1 cellular context compared by ENCODE assay signal in the genomic region with DNA sequence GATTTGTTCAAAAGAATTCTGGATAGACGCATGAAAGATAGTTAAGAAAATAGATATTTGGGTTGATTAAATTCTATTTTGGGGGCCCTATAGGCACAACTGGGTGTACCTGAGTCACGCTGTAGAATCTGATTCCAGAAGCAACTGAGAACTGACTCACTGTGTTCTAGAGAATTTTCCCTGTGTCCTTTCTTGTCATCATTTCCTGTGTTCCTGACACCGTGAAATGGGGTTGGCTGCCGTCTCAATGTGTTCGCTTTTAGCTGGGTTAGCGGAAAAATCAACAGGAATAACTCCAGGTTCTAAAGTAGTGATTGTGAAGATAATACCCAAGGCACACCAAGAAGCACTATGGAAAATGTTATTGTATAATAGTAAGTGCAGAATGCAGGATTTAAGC.
TF ChIP-seq lines count a peak whose summit lies in the region.

No MANE protein-coding gene starts in this region.

TF ChIP-seq in GM23338, 12 proteins besides CTCF, POLR2A, EP300 and RAD21 (continued from another document):
- no peak for TF ChIP-seq NANOG (IDR thresholded peaks at IDR 0.05; ENCODE audit: borderline replicate concordance)
- no peak for TF ChIP-seq ZNF114 (CRISPR knock-in tag; IDR thresholded peaks at IDR 0.05)
- no peak for TF ChIP-seq CREB1 (CRISPR knock-in tag; IDR thresholded peaks at IDR 0.05; ENCODE audit: low read depth)
- TF ChIP-seq, protein P1, sequence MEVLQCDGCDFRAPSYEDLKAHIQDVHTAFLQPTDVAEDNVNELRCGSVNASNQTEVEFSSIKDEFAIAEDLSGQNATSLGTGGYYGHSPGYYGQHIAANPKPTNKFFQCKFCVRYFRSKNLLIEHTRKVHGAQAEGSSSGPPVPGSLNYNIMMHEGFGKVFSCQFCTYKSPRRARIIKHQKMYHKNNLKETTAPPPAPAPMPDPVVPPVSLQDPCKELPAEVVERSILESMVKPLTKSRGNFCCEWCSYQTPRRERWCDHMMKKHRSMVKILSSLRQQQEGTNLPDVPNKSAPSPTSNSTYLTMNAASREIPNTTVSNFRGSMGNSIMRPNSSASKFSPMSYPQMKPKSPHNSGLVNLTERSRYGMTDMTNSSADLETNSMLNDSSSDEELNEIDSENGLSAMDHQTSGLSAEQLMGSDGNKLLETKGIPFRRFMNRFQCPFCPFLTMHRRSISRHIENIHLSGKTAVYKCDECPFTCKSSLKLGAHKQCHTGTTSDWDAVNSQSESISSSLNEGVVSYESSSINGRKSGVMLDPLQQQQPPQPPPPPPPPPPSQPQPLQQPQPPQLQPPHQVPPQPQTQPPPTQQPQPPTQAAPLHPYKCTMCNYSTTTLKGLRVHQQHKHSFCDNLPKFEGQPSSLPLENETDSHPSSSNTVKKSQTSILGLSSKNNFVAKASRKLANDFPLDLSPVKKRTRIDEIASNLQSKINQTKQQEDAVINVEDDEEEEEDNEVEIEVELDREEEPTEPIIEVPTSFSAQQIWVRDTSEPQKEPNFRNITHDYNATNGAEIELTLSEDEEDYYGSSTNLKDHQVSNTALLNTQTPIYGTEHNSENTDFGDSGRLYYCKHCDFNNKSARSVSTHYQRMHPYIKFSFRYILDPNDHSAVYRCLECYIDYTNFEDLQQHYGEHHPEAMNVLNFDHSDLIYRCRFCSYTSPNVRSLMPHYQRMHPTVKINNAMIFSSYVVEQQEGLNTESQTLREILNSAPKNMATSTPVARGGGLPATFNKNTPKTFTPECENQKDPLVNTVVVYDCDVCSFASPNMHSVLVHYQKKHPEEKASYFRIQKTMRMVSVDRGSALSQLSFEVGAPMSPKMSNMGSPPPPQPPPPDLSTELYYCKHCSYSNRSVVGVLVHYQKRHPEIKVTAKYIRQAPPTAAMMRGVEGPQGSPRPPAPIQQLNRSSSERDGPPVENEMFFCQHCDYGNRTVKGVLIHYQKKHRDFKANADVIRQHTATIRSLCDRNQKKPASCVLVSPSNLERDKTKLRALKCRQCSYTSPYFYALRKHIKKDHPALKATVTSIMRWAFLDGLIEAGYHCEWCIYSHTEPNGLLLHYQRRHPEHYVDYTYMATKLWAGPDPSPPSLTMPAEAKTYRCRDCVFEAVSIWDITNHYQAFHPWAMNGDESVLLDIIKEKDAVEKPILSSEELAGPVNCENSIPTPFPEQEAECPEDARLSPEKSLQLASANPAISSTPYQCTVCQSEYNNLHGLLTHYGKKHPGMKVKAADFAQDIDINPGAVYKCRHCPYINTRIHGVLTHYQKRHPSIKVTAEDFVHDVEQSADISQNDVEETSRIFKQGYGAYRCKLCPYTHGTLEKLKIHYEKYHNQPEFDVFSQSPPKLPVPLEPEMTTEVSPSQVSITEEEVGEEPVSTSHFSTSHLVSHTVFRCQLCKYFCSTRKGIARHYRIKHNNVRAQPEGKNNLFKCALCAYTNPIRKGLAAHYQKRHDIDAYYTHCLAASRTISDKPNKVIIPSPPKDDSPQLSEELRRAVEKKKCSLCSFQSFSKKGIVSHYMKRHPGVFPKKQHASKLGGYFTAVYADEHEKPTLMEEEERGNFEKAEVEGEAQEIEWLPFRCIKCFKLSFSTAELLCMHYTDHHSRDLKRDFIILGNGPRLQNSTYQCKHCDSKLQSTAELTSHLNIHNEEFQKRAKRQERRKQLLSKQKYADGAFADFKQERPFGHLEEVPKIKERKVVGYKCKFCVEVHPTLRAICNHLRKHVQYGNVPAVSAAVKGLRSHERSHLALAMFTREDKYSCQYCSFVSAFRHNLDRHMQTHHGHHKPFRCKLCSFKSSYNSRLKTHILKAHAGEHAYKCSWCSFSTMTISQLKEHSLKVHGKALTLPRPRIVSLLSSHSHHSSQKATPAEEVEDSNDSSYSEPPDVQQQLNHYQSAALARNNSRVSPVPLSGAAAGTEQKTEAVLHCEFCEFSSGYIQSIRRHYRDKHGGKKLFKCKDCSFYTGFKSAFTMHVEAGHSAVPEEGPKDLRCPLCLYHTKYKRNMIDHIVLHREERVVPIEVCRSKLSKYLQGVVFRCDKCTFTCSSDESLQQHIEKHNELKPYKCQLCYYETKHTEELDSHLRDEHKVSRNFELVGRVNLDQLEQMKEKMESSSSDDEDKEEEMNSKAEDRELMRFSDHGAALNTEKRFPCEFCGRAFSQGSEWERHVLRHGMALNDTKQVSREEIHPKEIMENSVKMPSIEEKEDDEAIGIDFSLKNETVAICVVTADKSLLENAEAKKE (CRISPR knock-in tag; IDR thresholded peaks at IDR 0.05): no peak
- no peak for TF ChIP-seq ZNF331 (CRISPR knock-in tag; IDR thresholded peaks at IDR 0.05; ENCODE audit: low read depth)
- TF ChIP-seq EZH2 (IDR thresholded peaks at IDR 0.05; ENCODE audit: low read depth, unreplicated experiment): no peak
- TF ChIP-seq STAT1 (IDR thresholded peaks at IDR 0.05; ENCODE audit: unreplicated experiment): no peak
- TF ChIP-seq, protein P2, sequence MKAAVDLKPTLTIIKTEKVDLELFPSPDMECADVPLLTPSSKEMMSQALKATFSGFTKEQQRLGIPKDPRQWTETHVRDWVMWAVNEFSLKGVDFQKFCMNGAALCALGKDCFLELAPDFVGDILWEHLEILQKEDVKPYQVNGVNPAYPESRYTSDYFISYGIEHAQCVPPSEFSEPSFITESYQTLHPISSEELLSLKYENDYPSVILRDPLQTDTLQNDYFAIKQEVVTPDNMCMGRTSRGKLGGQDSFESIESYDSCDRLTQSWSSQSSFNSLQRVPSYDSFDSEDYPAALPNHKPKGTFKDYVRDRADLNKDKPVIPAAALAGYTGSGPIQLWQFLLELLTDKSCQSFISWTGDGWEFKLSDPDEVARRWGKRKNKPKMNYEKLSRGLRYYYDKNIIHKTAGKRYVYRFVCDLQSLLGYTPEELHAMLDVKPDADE (IDR thresholded peaks at IDR 0.05): no peak
